Comparison of ENCODE assay signal across 26 cellular contexts in genomic region chr1:15440357-15440756, GRCh38. TPM values are rescaled to one million over a fixed set of nuclear protein-coding genes. Genes with fewer than 3 reads are reported as not detected.
DNase-seq lines count a peak whose midpoint lies in the region; ATAC-seq, FAIRE-seq and TF ChIP-seq lines count a peak whose summit lies in the region.
"Had no signal": no experiment of that assay in that cellular context is flagged by ENCODE, and none has a peak within 500 bp of the region (broad histone marks: within the 10 kb centered on the region; RNA-seq: fewer than 3 reads in every experiment).

No MANE protein-coding gene starts in this region.

- POLR2A ChIA-PET in SK-N-SH (lab: Yijun Ruan, JAX): no interaction called here
- POLR2A ChIA-PET in activated CD8-positive, alpha-beta T cell treated with anti-CD3 and anti-CD28 coated beads, Interleukin-2, amount 10 ng/mL, durations not matched to agents 7 days and 5 days (lab: Charles Lee): no interaction called here

- H3K9me2 ChIP-seq in SK-N-SH: no peaks in the 10 kb centered on the region

- H4K20me1 ChIP-seq in SK-N-SH (ENCODE audit: insufficient read depth): no peaks in the 10 kb centered on the region

- H3K79me2 ChIP-seq in SK-N-SH (ENCODE audit: insufficient read depth): no peaks in the 10 kb centered on the region

- TF ChIP-seq EP300 in SK-N-SH (IDR thresholded peaks at IDR 0.05; ENCODE audit: borderline replicate concordance in 1 of 2, low read depth in 1 of 2, low read length in 1 of 2): no peak

- CTCF ChIA-PET in SK-N-SH (lab: Yijun Ruan, JAX): interaction anchor here (0.6 to 4.7 kb wide), 2 partner anchors 9 to 117 kb away, joined by 3 to 28 read pairs; no protein-coding TSS in a partner anchor
- CTCF ChIA-PET in activated CD8-positive, alpha-beta T cell treated with anti-CD3 and anti-CD28 coated beads, Interleukin-2, amount 10 ng/mL, durations not matched to agents 7 days and 5 days (lab: Charles Lee): no interaction called here

- no peak overlapping the region for H2BK12ac ChIP-seq in neuronal stem cell (ENCODE audit: low read length)

- DNase-seq in SK-N-SH (peak; percentile 12), neuronal stem cell (ENCODE audit: low spot score) (no peak), pancreas (peak in 1 of 6 donors; percentile 73)
- no peak for DNase-seq in activated CD8-positive, alpha-beta T cell treated with anti-CD3 and anti-CD28 coated beads, Interleukin-2, amount 10 ng/mL, durations not matched to agents 7 days and 5 days
- no peak for DNase-seq in effector memory CD8-positive, alpha-beta T cell
- DNase-seq: AML-193; BE2C; CD4-positive, alpha-beta T cell; CD8-positive, alpha-beta memory T cell; DMS 273 treated with DMSO at 0.1 percent for 48 hours; DMS79; EL; GDM1; GOT3; HFFc6 had no signal

- H2BK120ac ChIP-seq in neuronal stem cell (ENCODE audit: low read depth, low read length): no peak overlapping the region

- H3K4ac ChIP-seq in neuronal stem cell (ENCODE audit: low read length): no peak overlapping the region

- peak overlapping the region; percentile 94 for H3K23ac ChIP-seq in neuronal stem cell (ENCODE audit: low read depth, low read length, poor library complexity)

- H3K27ac ChIP-seq in SK-N-SH (ENCODE audit: low read depth in 2 of 2, low read length in 1 of 2): no peak overlapping the region
- H3K27ac ChIP-seq in neuronal stem cell (replicated peaks; ENCODE audit: low read length): no peak overlapping the region
- peak overlapping the region; percentile 51 to 77 (median 66) for H3K27ac ChIP-seq in pancreas
- H3K27ac ChIP-seq: 22Rv1; BLaER1 treated with 17β-estradiol and CSF1 and Interleukin-3, amounts not matched to agents 10 nM and 100 nM had no signal

- no peaks in the 10 kb centered on the region for H3K27me3 ChIP-seq in SK-N-SH (ENCODE audit: insufficient read depth)
- H3K27me3 ChIP-seq in neuronal stem cell (ENCODE audit: control insufficient read depth in 3 of 3, insufficient read depth in 3 of 3, low read depth in 1 of 3, low read length in 3 of 3): peaks cover 0 to 19% (median 0%) of the 10 kb centered on the region in 3 experiments
- H3K27me3 ChIP-seq in pancreas: no peaks in the 10 kb centered on the region
- H3K27me3 ChIP-seq: BE2C; BLaER1 treated with 17β-estradiol and CSF1 and Interleukin-3, amounts not matched to agents 10 nM and 100 nM had no signal

- TF ChIP-seq RAD21 in SK-N-SH (IDR thresholded peaks at IDR 0.05; ENCODE audit: low read length): no peak

- H4K91ac ChIP-seq in neuronal stem cell (ENCODE audit: low read depth, low read length, poor library complexity): no peak overlapping the region

- H3K9me3 ChIP-seq in SK-N-SH (no peaks in the 10 kb centered on the region), neuronal stem cell (replicated peaks in 1 of 2; ENCODE audit: control insufficient read depth in 2 of 2, insufficient read depth in 1 of 2, low read depth in 1 of 2, low read length in 2 of 2) (peaks cover 0 to under 1% of the 10 kb centered on the region in 2 donors), pancreas (no peaks in the 10 kb centered on the region)
- H3K9me3 ChIP-seq: BE2C; BLaER1 treated with 17β-estradiol and CSF1 and Interleukin-3, amounts not matched to agents 10 nM and 100 nM; HAP-1 had no signal

- no peak overlapping the region for H2BK15ac ChIP-seq in neuronal stem cell (ENCODE audit: low read length)

- H3K27ac Mint-ChIP-seq in activated CD8-positive, alpha-beta T cell treated with anti-CD3 and anti-CD28 coated beads, Interleukin-2, amount 10 ng/mL, durations not matched to agents 7 days and 5 days: no peak overlapping the region
- H3K27ac Mint-ChIP-seq in effector memory CD8-positive, alpha-beta T cell: no peak overlapping the region
- H3K27ac Mint-ChIP-seq: CD4-positive, alpha-beta T cell; HFFc6 had no signal

- H3K27me3 Mint-ChIP-seq in activated CD8-positive, alpha-beta T cell treated with anti-CD3 and anti-CD28 coated beads, Interleukin-2, amount 10 ng/mL, durations not matched to agents 7 days and 5 days (ENCODE audit: low read depth): no peaks in the 10 kb centered on the region
- peaks cover 0 to 16% of the 10 kb centered on the region in 2 donors for H3K27me3 Mint-ChIP-seq in effector memory CD8-positive, alpha-beta T cell

- ATAC-seq in SK-N-SH treated with all-trans-retinoic acid at 6 μM for 48 hours: no peak
- ATAC-seq in pancreas: peak; percentile 0 to 6 (median 2)
- ATAC-seq in GM18870 (IDR thresholded peaks at IDR 0.05; ENCODE audit: unreplicated experiment): no peak
- ATAC-seq in activated CD8-positive, alpha-beta T cell treated with anti-CD3 and anti-CD28 coated beads, Interleukin-2, amount 10 ng/mL, durations not matched to agents 7 days and 5 days: no peak
- no peak for ATAC-seq in effector memory CD8-positive, alpha-beta T cell (replicated peaks)
- ATAC-seq: GM12878 had no signal

- intact Hi-C loops in pancreas (cut with DNase I): no loop called here

- H3K14ac ChIP-seq in neuronal stem cell (ENCODE audit: low read length): peak overlapping the region; percentile 92

- H3K4me2 ChIP-seq in SK-N-SH (no peak overlapping the region), neuronal stem cell (ENCODE audit: insufficient read depth, low read length, poor library complexity, severe bottlenecking) (no peak overlapping the region)
- H3K4me2 ChIP-seq: BLaER1 treated with 17β-estradiol and CSF1 and Interleukin-3, amounts not matched to agents 10 nM and 100 nM had no signal

- peaks cover 5% of the 10 kb centered on the region for H3K4me1 Mint-ChIP-seq in activated CD8-positive, alpha-beta T cell treated with anti-CD3 and anti-CD28 coated beads, Interleukin-2, amount 10 ng/mL, durations not matched to agents 7 days and 5 days (ENCODE audit: low read depth)
- H3K4me1 Mint-ChIP-seq in effector memory CD8-positive, alpha-beta T cell (ENCODE audit: low read depth in 2 of 2): peaks cover 0 to 3% of the 10 kb centered on the region in 2 donors

- no peak overlapping the region for H2BK5ac ChIP-seq in neuronal stem cell (ENCODE audit: low read length)

- H3K4me3 Mint-ChIP-seq in activated CD8-positive, alpha-beta T cell treated with anti-CD3 and anti-CD28 coated beads, Interleukin-2, amount 10 ng/mL, durations not matched to agents 7 days and 5 days: no peak overlapping the region
- no peak overlapping the region for H3K4me3 Mint-ChIP-seq in effector memory CD8-positive, alpha-beta T cell
- H3K4me3 Mint-ChIP-seq: CD14-positive monocyte; CD4-positive, alpha-beta T cell; CD8-positive, alpha-beta memory T cell; HFFc6 had no signal

- WGBS in SK-N-SH (ENCODE audit: low lambda C conversion rate): 81% methylated on average over 7 of the region's 13 CpGs
- WGBS in neuronal stem cell (ENCODE audit: extremely low coverage in 2 of 2, insufficient read length in 2 of 2, insufficient replicate concordance in 1 of 2), 2 donors: no CpG with 5 or more reads among the region's 13 CpGs
- WGBS in pancreas, 2 donors: 39 to 51% methylated on average over 13 of the region's 13 CpGs

- peaks cover 0 to 3% of the 10 kb centered on the region in 2 experiments; a peak in 1 of 4 replicates for H3K4me1 ChIP-seq in SK-N-SH (ENCODE audit: control insufficient read depth in 1 of 2, insufficient read depth in 2 of 2, low read depth in 1 of 2, low read length in 1 of 2)
- H3K4me1 ChIP-seq in neuronal stem cell (ENCODE audit: control insufficient read depth in 2 of 2, insufficient read depth in 1 of 2, low read depth in 1 of 2, low read length in 2 of 2): no peaks in the 10 kb centered on the region
- H3K4me1 ChIP-seq in pancreas: peaks cover 4 to 13% (median 12%) of the 10 kb centered on the region in 3 donors
- H3K4me1 ChIP-seq: BE2C, HAP-1 had no signal

- H4K8ac ChIP-seq in neuronal stem cell (ENCODE audit: low read depth, low read length): no peak overlapping the region

- no peaks in the 10 kb centered on the region for H3F3A ChIP-seq in SK-N-SH (replicated peaks; ENCODE audit: insufficient read depth)

- no peaks in the 10 kb centered on the region for H3K36me3 Mint-ChIP-seq in activated CD8-positive, alpha-beta T cell treated with anti-CD3 and anti-CD28 coated beads, Interleukin-2, amount 10 ng/mL, durations not matched to agents 7 days and 5 days (ENCODE audit: low read depth)
- H3K36me3 Mint-ChIP-seq in effector memory CD8-positive, alpha-beta T cell (ENCODE audit: insufficient read depth): peaks cover 47% of the 10 kb centered on the region
- H3K36me3 Mint-ChIP-seq: CD14-positive monocyte; CD8-positive, alpha-beta memory T cell had no signal

- H3K9ac ChIP-seq in SK-N-SH (no peak overlapping the region), neuronal stem cell (ENCODE audit: low read depth, low read length, poor library complexity) (no peak overlapping the region)
- H3K9ac ChIP-seq: BLaER1 treated with 17β-estradiol and CSF1 and Interleukin-3, amounts not matched to agents 10 nM and 100 nM had no signal

- H2AFZ ChIP-seq in SK-N-SH (ENCODE audit: low read depth) (no peak overlapping the region), neuronal stem cell (ENCODE audit: low read length) (no peak overlapping the region)

- H3K4me3 ChIP-seq in SK-N-SH (ENCODE audit: low read depth in 2 of 2, low read length in 1 of 2) (no peak overlapping the region), neuronal stem cell (ENCODE audit: low read length in 2 of 2) (no peak overlapping the region), pancreas (peak overlapping the region; percentile 37 to 51 (median 42))
- H3K4me3 ChIP-seq: BLaER1 treated with 17β-estradiol and CSF1 and Interleukin-3, amounts not matched to agents 10 nM and 100 nM; GM12878; HAP-1 had no signal

- H3K36me3 ChIP-seq in SK-N-SH (replicated peaks in 1 of 2; ENCODE audit: control insufficient read depth in 1 of 2, insufficient read depth in 2 of 2, low read length in 1 of 2) (no peaks in the 10 kb centered on the region), neuronal stem cell (replicated peaks in 1 of 2; ENCODE audit: control insufficient read depth in 2 of 2, insufficient read depth in 2 of 2, low read length in 2 of 2) (no peaks in the 10 kb centered on the region), pancreas (no peaks in the 10 kb centered on the region)
- H3K36me3 ChIP-seq: BE2C; BLaER1 treated with 17β-estradiol and CSF1 and Interleukin-3, amounts not matched to agents 10 nM and 100 nM; HAP-1 had no signal

- H2AK5ac ChIP-seq in neuronal stem cell (ENCODE audit: low read depth, low read length): no peak overlapping the region

- H3K79me1 ChIP-seq in neuronal stem cell (ENCODE audit: low read depth, low read length): no peaks in the 10 kb centered on the region

- TF ChIP-seq CTCF in SK-N-SH (IDR thresholded peaks at IDR 0.05): no peak
- no peak for TF ChIP-seq CTCF in pancreas (IDR thresholded peaks at IDR 0.05)

- FAIRE-seq in pancreas (lab: Jason Lieb, UNC): no peak
- FAIRE-seq: A204.1, D721Med, GM12878, H54 had no signal

- H3K9me3 Mint-ChIP-seq in activated CD8-positive, alpha-beta T cell treated with anti-CD3 and anti-CD28 coated beads, Interleukin-2, amount 10 ng/mL, durations not matched to agents 7 days and 5 days (ENCODE audit: insufficient read depth): no peaks in the 10 kb centered on the region
- H3K9me3 Mint-ChIP-seq in effector memory CD8-positive, alpha-beta T cell: no peaks in the 10 kb centered on the region
- H3K9me3 Mint-ChIP-seq: CD14-positive monocyte; CD4-positive, alpha-beta T cell; CD8-positive, alpha-beta memory T cell; HFFc6 had no signal

- peak overlapping the region; percentile 86 for H3K18ac ChIP-seq in neuronal stem cell (ENCODE audit: low read length)

RNA-seq across cellular contexts. Expression of gene CTRC, which starts 2.1 kb away (rescaled TPM):
- 0.26 and 0.67 TPM in 2 replicates for polyA plus RNA-seq in SK-N-SH (2012; rRNA removed)
- polyA plus RNA-seq in SK-N-SH (2012; cell fraction: cytosol; rRNA removed): 0.08 TPM in 1 of 2 replicates, not detected in the other
- 5.1 and 5.6 TPM in 2 replicates for polyA plus RNA-seq in SK-N-SH (2012; cell fraction: nucleus; rRNA removed)
- polyA plus RNA-seq in neuronal stem cell (2013, experiment 1 of 2): 0.21 TPM
- not detected for polyA plus RNA-seq in neuronal stem cell (2013, experiment 2 of 2)
- over 10,000 TPM in 1 of 6 donors, 1,000 to 10,000 TPM in 5; 7,866 to 13,867 (median 8,408) TPM for total RNA-seq in pancreas
- polyA plus RNA-seq in pancreas: 1,000 to 10,000 TPM; 3,972 to 5,613 TPM
- not detected for total RNA-seq in activated CD8-positive, alpha-beta T cell treated with anti-CD3 and anti-CD28 coated beads, Interleukin-2, amount 10 ng/mL, durations not matched to agents 7 days and 5 days
- total RNA-seq: CD8-positive, alpha-beta memory T cell; HFFc6 had no signal
- polyA plus RNA-seq: AG04450; CD14-positive monocyte; CD8-positive, alpha-beta memory T cell had no signal

RNA-seq across cellular contexts. Expression of gene CELA2A, which starts 16.2 kb away (rescaled TPM):
- not detected in 2 replicates for polyA plus RNA-seq in SK-N-SH (2012; rRNA removed)
- polyA plus RNA-seq in SK-N-SH (2012; cell fraction: cytosol; rRNA removed): not detected in 2 replicates
- polyA plus RNA-seq in SK-N-SH (2012; cell fraction: nucleus; rRNA removed): not detected in 2 replicates
- polyA plus RNA-seq in neuronal stem cell (2013, experiment 1 of 2): not detected
- polyA plus RNA-seq in neuronal stem cell (2013, experiment 2 of 2): not detected
- total RNA-seq in pancreas: over 10,000 TPM in 2 of 6 donors, 1,000 to 10,000 TPM in 3, 100 to 1,000 TPM in 1; 360 to 20,184 (median 5,030) TPM
- polyA plus RNA-seq in pancreas: 1,000 to 10,000 TPM; 2,295 to 3,502 TPM
- total RNA-seq in activated CD8-positive, alpha-beta T cell treated with anti-CD3 and anti-CD28 coated beads, Interleukin-2, amount 10 ng/mL, durations not matched to agents 7 days and 5 days: not detected
- total RNA-seq: CD4-positive, alpha-beta T cell; CD8-positive, alpha-beta memory T cell; HFFc6 had no signal
- polyA plus RNA-seq: AG04450; CD14-positive monocyte; CD8-positive, alpha-beta memory T cell; GM12878 had no signal

RNA-seq across cellular contexts. Expression of gene EFHD2, which starts 30.7 kb away (rescaled TPM):
- polyA plus RNA-seq in SK-N-SH (2012; rRNA removed) (45.1 and 59.8 TPM in 2 replicates), pancreas (10 to 100 TPM; 30.5 to 47.4 TPM)
- 36.4 and 48.6 TPM in 2 replicates for polyA plus RNA-seq in SK-N-SH (2012; cell fraction: cytosol; rRNA removed)
- 55.1 and 74.5 TPM in 2 replicates for polyA plus RNA-seq in SK-N-SH (2012; cell fraction: nucleus; rRNA removed)
- polyA plus RNA-seq in neuronal stem cell (2013, experiment 1 of 2): 12.5 TPM
- 12.8 TPM for polyA plus RNA-seq in neuronal stem cell (2013, experiment 2 of 2)
- total RNA-seq in pancreas: 10 to 100 TPM; 35.9 to 43.6 (median 38.8) TPM
- total RNA-seq in activated CD8-positive, alpha-beta T cell treated with anti-CD3 and anti-CD28 coated beads, Interleukin-2, amount 10 ng/mL, durations not matched to agents 7 days and 5 days: 10 to 100 TPM; 71.0 to 71.8 TPM

RNA-seq across cellular contexts. Expression of gene CELA2B, which starts 35.5 kb away (rescaled TPM):
- not detected in 2 replicates for polyA plus RNA-seq in SK-N-SH (2012; rRNA removed)
- polyA plus RNA-seq in SK-N-SH (2012; cell fraction: cytosol; rRNA removed): not detected in 2 replicates
- not detected in 2 replicates for polyA plus RNA-seq in SK-N-SH (2012; cell fraction: nucleus; rRNA removed)
- not detected for polyA plus RNA-seq in neuronal stem cell (2013, experiment 1 of 2)
- polyA plus RNA-seq in neuronal stem cell (2013, experiment 2 of 2): not detected
- total RNA-seq in pancreas: 1,000 to 10,000 TPM in 2 of 6 donors, 100 to 1,000 TPM in 4; 310 to 2,290 (median 800) TPM
- 100 to 1,000 TPM; 186 to 203 TPM for polyA plus RNA-seq in pancreas
- total RNA-seq in activated CD8-positive, alpha-beta T cell treated with anti-CD3 and anti-CD28 coated beads, Interleukin-2, amount 10 ng/mL, durations not matched to agents 7 days and 5 days: not detected
- total RNA-seq: CD4-positive, alpha-beta T cell; CD8-positive, alpha-beta memory T cell; GM12878; HFFc6 had no signal
- polyA plus RNA-seq: AG04450; CD14-positive monocyte; CD8-positive, alpha-beta memory T cell; GM12878 had no signal

Comparison
In these comparisons a context has a peak if more than half of its experiments do, and no peak if none do; other contexts are left out.
1. H3K27ac ChIP-seq: peak in pancreas (4 of 4); none in SK-N-SH (0 of 2) and neuronal stem cell (single experiment).
2. H3K4me3 ChIP-seq: peak in pancreas (4 of 4); none in SK-N-SH (0 of 2) and neuronal stem cell (0 of 2).
3. ATAC-seq: peak in pancreas (4 of 4); none in SK-N-SH treated with all-trans-retinoic acid at 6 μM for 48 hours (single experiment), GM18870 (single experiment), activated CD8-positive, alpha-beta T cell treated with anti-CD3 and anti-CD28 coated beads, Interleukin-2, amount 10 ng/mL, durations not matched to agents 7 days and 5 days (single experiment) and effector memory CD8-positive, alpha-beta T cell (single experiment).
4. RNA of gene CTRC, which starts 2.1 kb away (total RNA-seq): 7,866 to 13,867 TPM in pancreas; not detected in activated CD8-positive, alpha-beta T cell treated with anti-CD3 and anti-CD28 coated beads, Interleukin-2, amount 10 ng/mL, durations not matched to agents 7 days and 5 days; every median in the first group is over 1,000 times any median in the second.
5. RNA of gene CELA2A, which starts 16.2 kb away (total RNA-seq): 360 to 20,184 TPM in pancreas; not detected in activated CD8-positive, alpha-beta T cell treated with anti-CD3 and anti-CD28 coated beads, Interleukin-2, amount 10 ng/mL, durations not matched to agents 7 days and 5 days; every median in the first group is over 100 times any median in the second.